17 cellular contexts compared by ENCODE assay signal in the genomic region with DNA sequence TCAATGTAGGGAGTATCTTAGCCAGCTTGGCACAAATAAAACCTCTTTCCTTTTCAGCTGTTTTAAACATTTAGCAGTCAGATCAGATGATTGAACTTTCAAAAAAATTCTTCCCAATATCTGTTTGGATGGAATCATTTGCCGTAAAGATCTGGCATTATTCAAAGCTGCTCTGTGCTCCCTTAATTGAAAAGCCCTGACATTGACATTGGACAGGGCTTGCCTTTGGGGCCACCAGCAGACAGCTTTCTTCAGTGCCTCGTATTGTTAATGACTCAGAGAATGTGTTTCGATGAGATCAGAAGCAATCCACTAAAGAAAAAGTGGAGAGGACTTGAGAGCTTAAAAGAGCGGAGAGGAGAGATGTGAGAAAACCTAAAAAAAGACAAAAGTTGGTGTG.
"Had no signal": no experiment of that assay in that cellular context is flagged by ENCODE, and none has a peak within 500 bp of the region (broad histone marks: within the 10 kb centered on the region; RNA-seq: fewer than 3 reads in every experiment).

No MANE protein-coding gene starts in this region.

- DNase-seq: activated CD4-positive, alpha-beta T cell treated with anti-CD3 and anti-CD28 coated beads for 4 hours; activated CD8-positive, alpha-beta memory T cell treated with anti-CD3 and anti-CD28 coated beads for 24 hours; activated naive CD4-positive, alpha-beta T cell treated with anti-CD3 and anti-CD28 coated beads, Interleukin-2, amount 50 U/mL, for 16 hours; activated T-cell treated with anti-CD3 and anti-CD28 coated beads for 4 hours; effector memory CD8-positive, alpha-beta T cell; left cardiac atrium; mucosa of descending colon; psoas muscle; sigmoid colon; stimulated activated CD4-positive, alpha-beta T cell treated with anti-CD3 and anti-CD28 coated beads, Interleukin-12 subunit alpha, Interleukin-12 subunit beta, amount 100 ng/mL, for 4 hours; stimulated activated naive CD8-positive, alpha-beta T cell treated with anti-CD3 and anti-CD28 coated beads, Interleukin-15, Interleukin-2, amounts not matched to agents 100 U/mL and 50 U/mL, for 24 hours; SW 1271; T1000; WERI-Rb-1 had no signal

- ATAC-seq: effector memory CD8-positive, alpha-beta T cell; left cardiac atrium; mucosa of descending colon; psoas muscle; stimulated activated naive CD8-positive, alpha-beta T cell treated with anti-CD3 and anti-CD28 coated beads, Interleukin-15, Interleukin-2, amounts not matched to agents 100 U/mL and 50 U/mL, for 24 hours had no signal

- H3K4me3 ChIP-seq: mucosa of descending colon, psoas muscle, sigmoid colon had no signal

- H3K4me1 Mint-ChIP-seq: nephron had no signal

- H3K4me1 ChIP-seq: psoas muscle, sigmoid colon had no signal

- H3K36me3 ChIP-seq: sigmoid colon, WERI-Rb-1 had no signal

- H3K4me3 Mint-ChIP-seq: central memory CD8-positive, alpha-beta T cell; effector memory CD8-positive, alpha-beta T cell; nephron had no signal

- H3K9me3 Mint-ChIP-seq: central memory CD8-positive, alpha-beta T cell; nephron had no signal

- H3K27ac Mint-ChIP-seq: nephron had no signal

- H3K27me3 Mint-ChIP-seq: central memory CD8-positive, alpha-beta T cell; effector memory CD8-positive, alpha-beta T cell had no signal

- H3K27ac ChIP-seq: epithelial cell of prostate, psoas muscle, sigmoid colon, WERI-Rb-1 had no signal

- H3K9me3 ChIP-seq: mucosa of descending colon, psoas muscle, sigmoid colon had no signal

- H3K27me3 ChIP-seq: sigmoid colon had no signal
